Comparison of ENCODE assay signal across 23 cellular contexts in genomic region chr1:230138561-230139239, GRCh38.
"Had no signal": no experiment of that assay in that cellular context is flagged by ENCODE, and none has a peak within 500 bp of the region (broad histone marks: within the 10 kb centered on the region; RNA-seq: fewer than 3 reads in every experiment).

No MANE protein-coding gene starts in this region.

- DNase-seq: activated CD4-positive, alpha-beta T cell treated with anti-CD3 and anti-CD28 coated beads, Interleukin-2, amount 50 U/mL, for 1 hour; activated effector memory CD4-positive, alpha-beta T cell treated with anti-CD3 and anti-CD28 coated beads, Interleukin-2, amount 50 U/mL, for 16 hours; activated naive CD4-positive, alpha-beta T cell treated with anti-CD3 and anti-CD28 coated beads for 36 hours; activated naive CD8-positive, alpha-beta T cell treated with anti-CD3 and anti-CD28 coated beads for 36 hours; activated T-cell treated with anti-CD3 and anti-CD28 coated beads, Interleukin-2, amount 50 U/mL, for 1 hour; adrenal gland; aorta; effector memory CD8-positive, alpha-beta T cell; gastrocnemius medialis; glutamatergic neuron; islet precursor cell; left ventricle myocardium superior; pancreas; retina; stimulated activated CD4-positive, alpha-beta T cell treated with anti-CD3 and anti-CD28 coated beads, Interleukin-12 subunit alpha, Interleukin-12 subunit beta, amount 100 ng/mL, for 4 hours; stimulated activated CD4-positive, alpha-beta T cell treated with anti-CD3 and anti-CD28 coated beads, Interleukin-4, amount 100 ng/mL, for 1 hour; stimulated activated naive CD8-positive, alpha-beta T cell treated with anti-CD3 and anti-CD28 coated beads, Interleukin-15, Interleukin-2, amounts not matched to agents 100 U/mL and 50 U/mL, for 24 hours; uterus had no signal

- FAIRE-seq: pancreas had no signal

- H3K27me3 ChIP-seq: adrenal gland, gastrocnemius medialis, pancreas, uterus had no signal

- ATAC-seq: effector memory CD8-positive, alpha-beta T cell; gastrocnemius medialis; left ventricle myocardium superior; sciatic nerve; stimulated activated naive CD8-positive, alpha-beta T cell treated with anti-CD3 and anti-CD28 coated beads, Interleukin-15, Interleukin-2, amounts not matched to agents 100 U/mL and 50 U/mL, for 24 hours had no signal

- H3K4me1 ChIP-seq: prostate gland had no signal

- H3K4me3 ChIP-seq: adrenal gland, coronary artery, gastrocnemius medialis, pancreas, prostate gland, skin epidermis, thoracic aorta, uterus had no signal

- H3K9me3 ChIP-seq: adrenal gland, gastrocnemius medialis, pancreas, prostate gland, thoracic aorta, uterus had no signal

- H3K36me3 ChIP-seq: adrenal gland, gastrocnemius medialis, pancreas, prostate gland, thoracic aorta, uterus had no signal

- H3K27ac ChIP-seq: coronary artery, prostate gland, skin epidermis, thoracic aorta, uterus had no signal
